ENCODE assay signal across 1 cellular context in the genomic region with DNA sequence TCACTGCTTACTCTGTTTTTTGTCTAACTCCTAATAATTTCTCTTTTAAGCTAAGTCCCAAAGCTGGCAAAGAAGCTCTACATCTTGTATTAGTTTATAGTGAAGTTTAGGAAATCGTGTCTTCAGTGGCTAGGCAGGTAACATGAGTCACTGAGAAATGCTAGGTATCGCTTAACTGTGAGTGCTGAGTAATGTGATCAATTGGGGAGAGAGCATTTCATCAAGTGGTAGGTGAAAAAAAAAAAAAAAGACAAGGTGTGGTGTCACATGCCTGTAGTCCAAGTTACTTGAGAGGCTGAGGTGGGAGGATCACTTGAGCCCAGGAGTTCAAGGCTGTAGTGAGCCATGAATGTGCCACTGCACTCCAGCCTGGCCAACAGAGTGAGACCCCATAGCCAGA.
TF ChIP-seq lines count a peak whose summit lies in the region.

No MANE protein-coding gene starts in this region.

TF ChIP-seq in HCT116, 20 proteins besides CTCF, POLR2A, EP300 and RAD21 (continued from another document):
- TF ChIP-seq, protein P1, sequence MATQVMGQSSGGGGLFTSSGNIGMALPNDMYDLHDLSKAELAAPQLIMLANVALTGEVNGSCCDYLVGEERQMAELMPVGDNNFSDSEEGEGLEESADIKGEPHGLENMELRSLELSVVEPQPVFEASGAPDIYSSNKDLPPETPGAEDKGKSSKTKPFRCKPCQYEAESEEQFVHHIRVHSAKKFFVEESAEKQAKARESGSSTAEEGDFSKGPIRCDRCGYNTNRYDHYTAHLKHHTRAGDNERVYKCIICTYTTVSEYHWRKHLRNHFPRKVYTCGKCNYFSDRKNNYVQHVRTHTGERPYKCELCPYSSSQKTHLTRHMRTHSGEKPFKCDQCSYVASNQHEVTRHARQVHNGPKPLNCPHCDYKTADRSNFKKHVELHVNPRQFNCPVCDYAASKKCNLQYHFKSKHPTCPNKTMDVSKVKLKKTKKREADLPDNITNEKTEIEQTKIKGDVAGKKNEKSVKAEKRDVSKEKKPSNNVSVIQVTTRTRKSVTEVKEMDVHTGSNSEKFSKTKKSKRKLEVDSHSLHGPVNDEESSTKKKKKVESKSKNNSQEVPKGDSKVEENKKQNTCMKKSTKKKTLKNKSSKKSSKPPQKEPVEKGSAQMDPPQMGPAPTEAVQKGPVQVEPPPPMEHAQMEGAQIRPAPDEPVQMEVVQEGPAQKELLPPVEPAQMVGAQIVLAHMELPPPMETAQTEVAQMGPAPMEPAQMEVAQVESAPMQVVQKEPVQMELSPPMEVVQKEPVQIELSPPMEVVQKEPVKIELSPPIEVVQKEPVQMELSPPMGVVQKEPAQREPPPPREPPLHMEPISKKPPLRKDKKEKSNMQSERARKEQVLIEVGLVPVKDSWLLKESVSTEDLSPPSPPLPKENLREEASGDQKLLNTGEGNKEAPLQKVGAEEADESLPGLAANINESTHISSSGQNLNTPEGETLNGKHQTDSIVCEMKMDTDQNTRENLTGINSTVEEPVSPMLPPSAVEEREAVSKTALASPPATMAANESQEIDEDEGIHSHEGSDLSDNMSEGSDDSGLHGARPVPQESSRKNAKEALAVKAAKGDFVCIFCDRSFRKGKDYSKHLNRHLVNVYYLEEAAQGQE (IDR thresholded peaks at IDR 0.05; ENCODE audit: low read depth): no peak
- TF ChIP-seq, protein P2, sequence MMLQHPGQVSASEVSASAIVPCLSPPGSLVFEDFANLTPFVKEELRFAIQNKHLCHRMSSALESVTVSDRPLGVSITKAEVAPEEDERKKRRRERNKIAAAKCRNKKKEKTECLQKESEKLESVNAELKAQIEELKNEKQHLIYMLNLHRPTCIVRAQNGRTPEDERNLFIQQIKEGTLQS (IDR thresholded peaks at IDR 0.05): no peak
- TF ChIP-seq JUND (IDR thresholded peaks at IDR 0.05) (peak; percentile 63; the same call in 1 of the 2 replicates), CBX3 (IDR thresholded peaks at IDR 0.05; ENCODE audit: low read depth) (peak; percentile 91), SP1 (IDR thresholded peaks at IDR 0.05; ENCODE audit: low read depth) (peak; percentile 63), CEBPB (IDR thresholded peaks at IDR 0.05; ENCODE audit: low read depth) (peak; percentile 59; the same call in 1 of the 2 replicates), FOSL1 (IDR thresholded peaks at IDR 0.05; ENCODE audit: low read depth) (peak; percentile 66), SIN3A (IDR thresholded peaks at IDR 0.05; ENCODE audit: low read depth) (peak; percentile 27; the same call in 1 of the 2 replicates)
- TF ChIP-seq, protein P3, sequence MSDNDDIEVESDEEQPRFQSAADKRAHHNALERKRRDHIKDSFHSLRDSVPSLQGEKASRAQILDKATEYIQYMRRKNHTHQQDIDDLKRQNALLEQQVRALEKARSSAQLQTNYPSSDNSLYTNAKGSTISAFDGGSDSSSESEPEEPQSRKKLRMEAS (IDR thresholded peaks at IDR 0.05): peak; percentile 79
- TF ChIP-seq, protein P4, sequence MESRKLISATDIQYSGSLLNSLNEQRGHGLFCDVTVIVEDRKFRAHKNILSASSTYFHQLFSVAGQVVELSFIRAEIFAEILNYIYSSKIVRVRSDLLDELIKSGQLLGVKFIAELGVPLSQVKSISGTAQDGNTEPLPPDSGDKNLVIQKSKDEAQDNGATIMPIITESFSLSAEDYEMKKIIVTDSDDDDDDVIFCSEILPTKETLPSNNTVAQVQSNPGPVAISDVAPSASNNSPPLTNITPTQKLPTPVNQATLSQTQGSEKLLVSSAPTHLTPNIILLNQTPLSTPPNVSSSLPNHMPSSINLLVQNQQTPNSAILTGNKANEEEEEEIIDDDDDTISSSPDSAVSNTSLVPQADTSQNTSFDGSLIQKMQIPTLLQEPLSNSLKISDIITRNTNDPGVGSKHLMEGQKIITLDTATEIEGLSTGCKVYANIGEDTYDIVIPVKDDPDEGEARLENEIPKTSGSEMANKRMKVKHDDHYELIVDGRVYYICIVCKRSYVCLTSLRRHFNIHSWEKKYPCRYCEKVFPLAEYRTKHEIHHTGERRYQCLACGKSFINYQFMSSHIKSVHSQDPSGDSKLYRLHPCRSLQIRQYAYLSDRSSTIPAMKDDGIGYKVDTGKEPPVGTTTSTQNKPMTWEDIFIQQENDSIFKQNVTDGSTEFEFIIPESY (IDR thresholded peaks at IDR 0.05; ENCODE audit: extremely low read depth, insufficient replicate concordance, low read length): no peak
